8 cellular contexts compared by ENCODE assay signal in the genomic region with DNA sequence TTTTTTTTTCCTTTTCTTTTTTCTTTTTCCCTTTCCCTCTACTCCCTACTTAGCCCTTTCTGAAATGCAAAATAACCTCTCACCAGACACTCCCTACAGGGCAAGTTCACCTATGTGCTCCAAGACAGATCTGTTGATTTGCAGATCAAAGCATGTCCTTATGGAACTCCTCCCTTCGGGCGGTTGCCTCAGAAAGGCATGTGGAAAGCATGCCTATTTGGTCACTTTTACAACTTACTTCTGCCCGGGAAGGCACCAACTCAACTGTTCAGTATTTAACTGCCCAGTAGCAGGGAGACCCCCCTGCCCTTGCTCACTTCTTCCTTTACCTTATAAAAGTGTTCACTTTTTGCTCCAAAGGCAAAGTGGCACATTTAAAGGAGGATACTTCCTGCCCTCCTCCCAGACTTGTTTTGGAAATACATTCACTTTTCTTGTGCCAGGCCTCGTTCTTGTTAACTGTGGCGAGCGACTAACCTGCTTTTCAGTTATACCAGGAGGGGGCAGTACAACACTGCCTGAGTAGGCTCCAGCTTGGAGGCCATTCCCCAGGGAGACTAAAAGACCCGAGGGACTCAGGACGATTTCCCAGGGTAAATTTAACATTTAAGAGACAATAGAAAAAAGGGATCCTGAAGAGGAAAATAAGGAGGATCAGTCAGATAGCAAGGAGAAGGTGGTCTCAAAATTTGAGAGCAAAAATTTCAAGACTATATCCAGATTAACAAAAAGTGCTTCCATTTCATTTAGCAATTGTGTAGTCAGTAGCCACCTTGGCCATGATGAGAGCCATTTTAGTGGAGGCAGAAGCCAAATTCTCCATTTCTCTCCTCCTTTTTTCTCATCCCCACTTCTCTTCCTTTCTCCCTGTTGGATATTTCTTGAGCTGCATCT. TPM values are rescaled to one million over a fixed set of nuclear protein-coding genes. Genes with fewer than 3 reads are reported as not detected.
DNase-seq lines count a peak whose midpoint lies in the region; ATAC-seq and TF ChIP-seq lines count a peak whose summit lies in the region.

No MANE protein-coding gene starts in this region.

- H3K9me3 ChIP-seq in effector memory CD4-positive, alpha-beta T cell (ENCODE audit: control insufficient read depth, low read length), result no peaks in the 10 kb centered on the region

- DNase-seq in AG09309 (ENCODE audit: low read depth) (no peak), NCI-H345 treated with DMSO at 0.1 percent for 48 hours (lab: John Stamatoyannopoulos, UW; ENCODE audit: unreplicated experiment) (peak; percentile 88), lung microvascular endothelial cell (ENCODE audit: low read depth in 2 of 2) (peak; percentile 74 to 76)
- peak; percentile 42 for DNase-seq in activated CD4-positive, alpha-beta T cell treated with anti-CD3 and anti-CD28 coated beads for 1 hour
- peak in 2 of 3 donors; percentile 47 to 51 for DNase-seq in effector memory CD4-positive, alpha-beta T cell
- DNase-seq in stimulated activated effector memory CD8-positive, alpha-beta T cell treated with anti-CD3 and anti-CD28 coated beads, Interleukin-12 subunit alpha, Interleukin-12 subunit beta, amount 100 ng/mL, for 72 hours (ENCODE audit: low spot score in 2 of 2), result peak; percentile 50 to 80

- no peaks in the 10 kb centered on the region for H3K4me1 ChIP-seq in effector memory CD4-positive, alpha-beta T cell (ENCODE audit: control insufficient read depth, insufficient read depth, low read length, poor library complexity, severe bottlenecking)

- TF ChIP-seq CTCF in AG09309 (IDR thresholded peaks at IDR 0.05; ENCODE audit: control insufficient read depth, insufficient read depth, low read depth, low read length, missing control alignments), result peak; percentile 65

- no peaks in the 10 kb centered on the region for H3K36me3 ChIP-seq in effector memory CD4-positive, alpha-beta T cell (ENCODE audit: control insufficient read depth, insufficient read depth, low read length)

- H3K9me3 Mint-ChIP-seq in stimulated activated effector memory CD8-positive, alpha-beta T cell treated with anti-CD3 and anti-CD28 coated beads, Interleukin-12 subunit alpha, Interleukin-12 subunit beta, amount 100 ng/mL, for 72 hours, result no peaks in the 10 kb centered on the region

- peaks cover 26% of the 10 kb centered on the region for H3K4me1 Mint-ChIP-seq in stimulated activated effector memory CD8-positive, alpha-beta T cell treated with anti-CD3 and anti-CD28 coated beads, Interleukin-12 subunit alpha, Interleukin-12 subunit beta, amount 100 ng/mL, for 72 hours

- TF ChIP-seq POLR2A in GM18505 (IDR thresholded peaks at IDR 0.05; ENCODE audit: borderline replicate concordance, extremely low read depth, insufficient read depth, insufficient read length), result no peak

- H3K4me3 Mint-ChIP-seq in stimulated activated effector memory CD8-positive, alpha-beta T cell treated with anti-CD3 and anti-CD28 coated beads, Interleukin-12 subunit alpha, Interleukin-12 subunit beta, amount 100 ng/mL, for 72 hours, result no peak overlapping the region

- no peak overlapping the region for H3K4me3 ChIP-seq in AG09309 (ENCODE audit: control insufficient read depth, low read depth, low read length)
- no peak overlapping the region for H3K4me3 ChIP-seq in effector memory CD4-positive, alpha-beta T cell (ENCODE audit: insufficient read depth, low read depth, low read length, poor library complexity, severe bottlenecking)

- ATAC-seq in GM18505 (IDR thresholded peaks at IDR 0.05; ENCODE audit: unreplicated experiment) (peak; percentile 60), HG03175 (IDR thresholded peaks at IDR 0.05; ENCODE audit: unreplicated experiment) (peak; percentile 65)
- peak; percentile 75 for ATAC-seq in stimulated activated effector memory CD8-positive, alpha-beta T cell treated with anti-CD3 and anti-CD28 coated beads, Interleukin-12 subunit alpha, Interleukin-12 subunit beta, amount 100 ng/mL, for 72 hours

- H3K27me3 ChIP-seq in effector memory CD4-positive, alpha-beta T cell (replicated peaks; ENCODE audit: control insufficient read depth, insufficient read depth, low read length, poor library complexity, severe bottlenecking), result no peaks in the 10 kb centered on the region

- no peaks in the 10 kb centered on the region for H3K36me3 Mint-ChIP-seq in stimulated activated effector memory CD8-positive, alpha-beta T cell treated with anti-CD3 and anti-CD28 coated beads, Interleukin-12 subunit alpha, Interleukin-12 subunit beta, amount 100 ng/mL, for 72 hours

- no peak overlapping the region for H3K27ac Mint-ChIP-seq in stimulated activated effector memory CD8-positive, alpha-beta T cell treated with anti-CD3 and anti-CD28 coated beads, Interleukin-12 subunit alpha, Interleukin-12 subunit beta, amount 100 ng/mL, for 72 hours

- H3K27ac ChIP-seq in effector memory CD4-positive, alpha-beta T cell (ENCODE audit: insufficient read depth, low read length, poor library complexity, severe bottlenecking), result no peak overlapping the region

RNA-seq across cellular contexts. Expression of a gene that starts 12.3 kb away (rescaled TPM):
- not detected in 2 replicates for total RNA-seq in lung microvascular endothelial cell

RNA-seq across cellular contexts. Expression of a gene that starts 15.1 kb away (rescaled TPM):
- not detected in 2 replicates for total RNA-seq in lung microvascular endothelial cell
